Comparison of ENCODE assay signal across 1 cellular context in the genomic region with DNA sequence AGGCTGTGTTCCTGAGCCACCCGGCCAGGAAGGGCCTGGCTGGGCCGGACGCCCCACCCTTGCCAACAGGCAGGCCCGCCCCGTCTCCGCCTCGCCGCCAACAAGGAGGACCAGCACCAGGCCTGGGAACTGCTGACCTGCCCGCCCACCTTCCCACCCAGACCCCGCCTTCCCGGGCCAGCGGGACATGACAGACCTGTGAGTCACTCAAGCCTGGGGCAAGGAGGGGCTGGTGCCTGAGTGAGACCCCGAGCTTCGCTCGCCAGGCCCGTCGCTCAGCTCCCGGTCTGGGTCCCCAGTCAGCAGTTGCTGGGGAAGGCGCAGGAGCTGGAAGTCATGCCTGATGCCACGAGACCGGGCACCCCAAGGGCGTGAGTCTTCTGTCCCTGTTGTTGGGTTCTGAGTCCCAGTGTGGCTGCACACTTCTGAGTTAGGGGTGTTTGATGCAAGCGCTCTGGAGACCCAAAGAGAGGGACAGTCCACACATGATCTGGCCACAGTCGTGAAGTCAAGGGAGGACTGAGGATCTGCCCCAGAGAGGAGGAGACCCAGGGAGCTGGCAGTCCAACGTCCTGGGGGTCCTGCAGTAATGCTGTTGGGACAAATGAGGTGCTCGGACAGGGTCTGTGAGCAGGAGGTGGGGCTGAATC.
A peak's percentile ranks its signal among the peaks of the same experiment; 100 is the strongest.
TF ChIP-seq lines count a peak whose summit lies in the region.

Gene DNASE1L1 (minus strand): TSS at position 33 of the 650 bp plus-strand sequence. CDS start 3,686 bp downstream, outside the sequence.

TF ChIP-seq in H1, 55 proteins besides CTCF, POLR2A, EP300 and RAD21:
- TF ChIP-seq, protein P1, sequence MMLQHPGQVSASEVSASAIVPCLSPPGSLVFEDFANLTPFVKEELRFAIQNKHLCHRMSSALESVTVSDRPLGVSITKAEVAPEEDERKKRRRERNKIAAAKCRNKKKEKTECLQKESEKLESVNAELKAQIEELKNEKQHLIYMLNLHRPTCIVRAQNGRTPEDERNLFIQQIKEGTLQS (IDR thresholded peaks at IDR 0.05; ENCODE audit: insufficient read depth, low read depth, low read length), result no peak
- TF ChIP-seq JUN (IDR thresholded peaks at IDR 0.05; ENCODE audit: low read depth, low read length), result no peak
- peak; percentile 81 for TF ChIP-seq RFX5 (IDR thresholded peaks at IDR 0.05; ENCODE audit: borderline replicate concordance, low read depth, low read length)
- TF ChIP-seq YY1 (IDR thresholded peaks at IDR 0.05; ENCODE audit: low read depth, low read length), result no peak
- no peak for TF ChIP-seq PHF8 (conservative IDR thresholded peaks at IDR 0.05; ENCODE audit: low read depth, low read length)
- TF ChIP-seq POU5F1 (IDR thresholded peaks at IDR 0.05; ENCODE audit: low read depth, low read length), result no peak
- no peak for TF ChIP-seq HDAC6 (IDR thresholded peaks at IDR 0.05; ENCODE audit: low read depth, low read length)
- no peak for TF ChIP-seq TBP (IDR thresholded peaks at IDR 0.05; ENCODE audit: low read depth, low read length)
- peak; percentile 84 for TF ChIP-seq JUND (IDR thresholded peaks at IDR 0.05; ENCODE audit: low read length)
- TF ChIP-seq, protein P2, sequence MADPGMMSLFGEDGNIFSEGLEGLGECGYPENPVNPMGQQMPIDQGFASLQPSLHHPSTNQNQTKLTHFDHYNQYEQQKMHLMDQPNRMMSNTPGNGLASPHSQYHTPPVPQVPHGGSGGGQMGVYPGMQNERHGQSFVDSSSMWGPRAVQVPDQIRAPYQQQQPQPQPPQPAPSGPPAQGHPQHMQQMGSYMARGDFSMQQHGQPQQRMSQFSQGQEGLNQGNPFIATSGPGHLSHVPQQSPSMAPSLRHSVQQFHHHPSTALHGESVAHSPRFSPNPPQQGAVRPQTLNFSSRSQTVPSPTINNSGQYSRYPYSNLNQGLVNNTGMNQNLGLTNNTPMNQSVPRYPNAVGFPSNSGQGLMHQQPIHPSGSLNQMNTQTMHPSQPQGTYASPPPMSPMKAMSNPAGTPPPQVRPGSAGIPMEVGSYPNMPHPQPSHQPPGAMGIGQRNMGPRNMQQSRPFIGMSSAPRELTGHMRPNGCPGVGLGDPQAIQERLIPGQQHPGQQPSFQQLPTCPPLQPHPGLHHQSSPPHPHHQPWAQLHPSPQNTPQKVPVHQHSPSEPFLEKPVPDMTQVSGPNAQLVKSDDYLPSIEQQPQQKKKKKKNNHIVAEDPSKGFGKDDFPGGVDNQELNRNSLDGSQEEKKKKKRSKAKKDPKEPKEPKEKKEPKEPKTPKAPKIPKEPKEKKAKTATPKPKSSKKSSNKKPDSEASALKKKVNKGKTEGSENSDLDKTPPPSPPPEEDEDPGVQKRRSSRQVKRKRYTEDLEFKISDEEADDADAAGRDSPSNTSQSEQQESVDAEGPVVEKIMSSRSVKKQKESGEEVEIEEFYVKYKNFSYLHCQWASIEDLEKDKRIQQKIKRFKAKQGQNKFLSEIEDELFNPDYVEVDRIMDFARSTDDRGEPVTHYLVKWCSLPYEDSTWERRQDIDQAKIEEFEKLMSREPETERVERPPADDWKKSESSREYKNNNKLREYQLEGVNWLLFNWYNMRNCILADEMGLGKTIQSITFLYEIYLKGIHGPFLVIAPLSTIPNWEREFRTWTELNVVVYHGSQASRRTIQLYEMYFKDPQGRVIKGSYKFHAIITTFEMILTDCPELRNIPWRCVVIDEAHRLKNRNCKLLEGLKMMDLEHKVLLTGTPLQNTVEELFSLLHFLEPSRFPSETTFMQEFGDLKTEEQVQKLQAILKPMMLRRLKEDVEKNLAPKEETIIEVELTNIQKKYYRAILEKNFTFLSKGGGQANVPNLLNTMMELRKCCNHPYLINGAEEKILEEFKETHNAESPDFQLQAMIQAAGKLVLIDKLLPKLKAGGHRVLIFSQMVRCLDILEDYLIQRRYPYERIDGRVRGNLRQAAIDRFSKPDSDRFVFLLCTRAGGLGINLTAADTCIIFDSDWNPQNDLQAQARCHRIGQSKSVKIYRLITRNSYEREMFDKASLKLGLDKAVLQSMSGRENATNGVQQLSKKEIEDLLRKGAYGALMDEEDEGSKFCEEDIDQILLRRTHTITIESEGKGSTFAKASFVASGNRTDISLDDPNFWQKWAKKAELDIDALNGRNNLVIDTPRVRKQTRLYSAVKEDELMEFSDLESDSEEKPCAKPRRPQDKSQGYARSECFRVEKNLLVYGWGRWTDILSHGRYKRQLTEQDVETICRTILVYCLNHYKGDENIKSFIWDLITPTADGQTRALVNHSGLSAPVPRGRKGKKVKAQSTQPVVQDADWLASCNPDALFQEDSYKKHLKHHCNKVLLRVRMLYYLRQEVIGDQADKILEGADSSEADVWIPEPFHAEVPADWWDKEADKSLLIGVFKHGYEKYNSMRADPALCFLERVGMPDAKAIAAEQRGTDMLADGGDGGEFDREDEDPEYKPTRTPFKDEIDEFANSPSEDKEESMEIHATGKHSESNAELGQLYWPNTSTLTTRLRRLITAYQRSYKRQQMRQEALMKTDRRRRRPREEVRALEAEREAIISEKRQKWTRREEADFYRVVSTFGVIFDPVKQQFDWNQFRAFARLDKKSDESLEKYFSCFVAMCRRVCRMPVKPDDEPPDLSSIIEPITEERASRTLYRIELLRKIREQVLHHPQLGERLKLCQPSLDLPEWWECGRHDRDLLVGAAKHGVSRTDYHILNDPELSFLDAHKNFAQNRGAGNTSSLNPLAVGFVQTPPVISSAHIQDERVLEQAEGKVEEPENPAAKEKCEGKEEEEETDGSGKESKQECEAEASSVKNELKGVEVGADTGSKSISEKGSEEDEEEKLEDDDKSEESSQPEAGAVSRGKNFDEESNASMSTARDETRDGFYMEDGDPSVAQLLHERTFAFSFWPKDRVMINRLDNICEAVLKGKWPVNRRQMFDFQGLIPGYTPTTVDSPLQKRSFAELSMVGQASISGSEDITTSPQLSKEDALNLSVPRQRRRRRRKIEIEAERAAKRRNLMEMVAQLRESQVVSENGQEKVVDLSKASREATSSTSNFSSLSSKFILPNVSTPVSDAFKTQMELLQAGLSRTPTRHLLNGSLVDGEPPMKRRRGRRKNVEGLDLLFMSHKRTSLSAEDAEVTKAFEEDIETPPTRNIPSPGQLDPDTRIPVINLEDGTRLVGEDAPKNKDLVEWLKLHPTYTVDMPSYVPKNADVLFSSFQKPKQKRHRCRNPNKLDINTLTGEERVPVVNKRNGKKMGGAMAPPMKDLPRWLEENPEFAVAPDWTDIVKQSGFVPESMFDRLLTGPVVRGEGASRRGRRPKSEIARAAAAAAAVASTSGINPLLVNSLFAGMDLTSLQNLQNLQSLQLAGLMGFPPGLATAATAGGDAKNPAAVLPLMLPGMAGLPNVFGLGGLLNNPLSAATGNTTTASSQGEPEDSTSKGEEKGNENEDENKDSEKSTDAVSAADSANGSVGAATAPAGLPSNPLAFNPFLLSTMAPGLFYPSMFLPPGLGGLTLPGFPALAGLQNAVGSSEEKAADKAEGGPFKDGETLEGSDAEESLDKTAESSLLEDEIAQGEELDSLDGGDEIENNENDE (IDR thresholded peaks at IDR 0.05; ENCODE audit: insufficient replicate concordance, low read length), result no peak
- no peak for TF ChIP-seq MAX (IDR thresholded peaks at IDR 0.05)
- no peak for TF ChIP-seq CEBPB (IDR thresholded peaks at IDR 0.05; ENCODE audit: low read depth, low read length)
- no peak for TF ChIP-seq FOSL1 (IDR thresholded peaks at IDR 0.05; ENCODE audit: insufficient read depth, low read depth, low read length)
- TF ChIP-seq CBX8 (IDR thresholded peaks at IDR 0.05; ENCODE audit: borderline replicate concordance, low read depth, low read length), result no peak
- peak in 1 of 2 experiments; percentile 59; a peak in 1 of 4 replicates for TF ChIP-seq SIN3A (conservative IDR thresholded peaks at IDR 0.05 in 1 of 2, IDR thresholded peaks at IDR 0.05 in 1 of 2; ENCODE audit: low read depth in 1 of 2, low read length in 2 of 2)
- TF ChIP-seq TAF1 (IDR thresholded peaks at IDR 0.05; ENCODE audit: low read depth, low read length), result no peak
- TF ChIP-seq SIX5 (IDR thresholded peaks at IDR 0.05; ENCODE audit: low read depth, low read length), result no peak
- TF ChIP-seq ZNF274 (IDR thresholded peaks at IDR 0.05; ENCODE audit: borderline replicate concordance, extremely low read depth, low read length), result no peak
- TF ChIP-seq CHD1 (IDR thresholded peaks at IDR 0.05; ENCODE audit: low read depth, low read length), result no peak
- TF ChIP-seq TEAD4 (IDR thresholded peaks at IDR 0.05; ENCODE audit: low read depth, low read length), result no peak
